ENCODE assay signal across 22 cellular contexts in the genomic region with DNA sequence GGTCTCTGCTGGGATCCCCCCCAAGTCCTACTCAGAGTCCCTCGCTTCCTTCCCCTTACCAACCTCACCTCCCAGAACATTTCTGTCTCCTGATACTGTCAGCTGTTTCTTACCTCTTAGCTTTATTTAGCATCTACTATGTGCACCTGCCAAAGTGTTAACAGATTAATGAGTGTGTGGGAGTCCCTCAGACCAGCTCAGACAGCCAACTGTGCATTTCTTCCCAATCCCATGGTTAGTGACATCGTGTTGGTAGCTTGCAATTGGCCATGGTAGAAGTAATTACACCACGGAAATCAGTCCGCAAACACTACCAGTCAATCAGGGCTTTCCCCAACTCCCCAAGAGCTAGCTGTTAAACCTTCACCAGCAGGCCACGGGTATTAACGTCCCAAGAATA.
"Had no signal": no experiment of that assay in that cellular context is flagged by ENCODE, and none has a peak within 500 bp of the region (broad histone marks: within the 10 kb centered on the region; RNA-seq: fewer than 3 reads in every experiment).

No MANE protein-coding gene starts in this region.

- H3K9me3 Mint-ChIP-seq: dendritic cell treated with granulocyte-macrophage colony-stimulating factor and Interleukin-4, amounts not matched to agents 40 ng/mL and 50 ng/mL, for 4 days; effector memory CD8-positive, alpha-beta T cell; endodermal cell; mesothelial cell of epicardium had no signal

- H3K4me3 Mint-ChIP-seq: dendritic cell treated with granulocyte-macrophage colony-stimulating factor and Interleukin-4, amounts not matched to agents 40 ng/mL and 50 ng/mL, for 4 days; effector memory CD8-positive, alpha-beta T cell; endodermal cell; mesothelial cell of epicardium had no signal

- H3K36me3 ChIP-seq: colonic mucosa, esophagus squamous epithelium, gastrocnemius medialis, heart right ventricle, left lung, lower lobe of right lung had no signal

- H3K27ac Mint-ChIP-seq: dendritic cell treated with granulocyte-macrophage colony-stimulating factor and Interleukin-4, amounts not matched to agents 40 ng/mL and 50 ng/mL, for 4 days; effector memory CD8-positive, alpha-beta T cell; endodermal cell; mesothelial cell of epicardium had no signal

- H3K4me1 ChIP-seq: colonic mucosa, gastrocnemius medialis, left lung, lower lobe of right lung had no signal

- H3K36me3 Mint-ChIP-seq: mesothelial cell of epicardium had no signal

- H3K4me1 Mint-ChIP-seq: mesothelial cell of epicardium had no signal

- H3K4me3 ChIP-seq: colonic mucosa, esophagus squamous epithelium, gastrocnemius medialis, heart right ventricle, left lung, lower lobe of right lung had no signal

- H3K27ac ChIP-seq: colonic mucosa, epithelial cell of prostate, esophagus squamous epithelium, gastrocnemius medialis, heart right ventricle, left lung, lower lobe of right lung had no signal

- H3K27me3 ChIP-seq: colonic mucosa, heart right ventricle had no signal

- DNase-seq: colonic mucosa; cortex of kidney; effector CD8-positive, alpha-beta T cell; effector memory CD8-positive, alpha-beta T cell; endodermal cell; erythroblast; esophagus squamous epithelium; foreskin fibroblast; foreskin melanocyte; gastrocnemius medialis; glutamatergic neuron; head of caudate nucleus; heart right ventricle; hippocampal formation; left cardiac atrium; left lung; left ventricle myocardium superior; lower lobe of right lung; mesenchymal stem cell had no signal

- H3K9me3 ChIP-seq: colonic mucosa, esophagus squamous epithelium, gastrocnemius medialis, heart right ventricle, left lung, lower lobe of right lung had no signal
